14 cellular contexts compared by ENCODE assay signal in the genomic region with DNA sequence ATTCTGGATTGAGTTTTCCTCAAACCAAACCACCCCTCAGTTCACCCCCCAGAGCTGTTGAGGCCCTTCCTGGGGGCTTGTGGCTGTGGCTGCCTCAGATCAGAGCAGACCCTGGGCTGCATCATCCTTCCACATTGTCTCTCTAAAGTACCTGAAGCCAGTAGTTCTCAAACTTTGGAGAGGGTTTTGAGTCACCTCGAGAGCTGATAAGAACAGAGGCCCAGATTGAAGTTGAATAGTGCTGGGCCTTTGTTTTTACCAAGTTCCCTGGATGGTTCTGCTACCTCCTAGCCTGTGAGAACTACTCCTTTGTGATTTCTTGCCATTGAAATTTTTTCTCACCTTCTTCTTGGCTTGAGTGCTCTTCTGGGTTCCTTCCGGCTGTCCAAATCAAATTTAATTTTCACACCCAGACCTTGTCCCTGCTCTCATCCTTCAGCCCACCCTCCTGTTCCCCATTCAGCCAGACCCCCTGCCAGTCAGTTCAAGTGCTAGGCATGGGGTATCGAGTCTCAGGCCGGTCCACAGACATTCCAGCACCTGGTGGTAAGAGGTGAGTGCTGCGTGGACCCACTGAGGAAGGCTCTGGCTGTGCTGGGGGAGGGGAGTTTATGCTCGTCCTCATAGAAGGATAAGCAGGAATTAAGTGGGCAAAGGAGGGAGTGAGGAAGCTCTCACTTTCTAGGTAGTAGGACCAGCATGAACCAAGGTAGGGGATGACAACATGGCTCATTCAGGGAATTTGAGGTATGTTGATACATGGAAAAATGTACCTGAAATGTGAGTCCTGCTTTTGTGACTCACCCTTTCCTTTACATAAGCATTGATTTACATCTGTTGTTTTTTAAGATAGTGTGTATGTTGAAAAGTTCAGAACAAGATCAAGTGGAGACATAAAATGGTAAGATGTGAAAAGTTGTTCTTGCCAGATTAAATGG.
DNase-seq lines count a peak whose midpoint lies in the region; ATAC-seq and TF ChIP-seq lines count a peak whose summit lies in the region.
"Had no signal": no experiment of that assay in that cellular context is flagged by ENCODE, and none has a peak within 500 bp of the region (broad histone marks: within the 10 kb centered on the region; RNA-seq: fewer than 3 reads in every experiment).

No MANE protein-coding gene starts in this region.

- DNase-seq in activated CD4-positive, alpha-beta T cell treated with anti-CD3 and anti-CD28 coated beads, Interleukin-2, amount 10 ng/mL, durations not matched to agents 24 days and 14 days = no peak
- no peak for DNase-seq in activated CD4-positive, alpha-beta T cell treated with anti-CD3 and anti-CD28 coated beads for 4 hours
- DNase-seq in WTC11 (ENCODE audit: low spot score) (no peak), fibroblast of pulmonary artery (ENCODE audit: low read depth) (peak; percentile 24), NCI-H524 (lab: John Stamatoyannopoulos, UW) (no peak), nucleus accumbens (lab: John Stamatoyannopoulos, UW) (no peak)
- DNase-seq in stimulated activated naive B cell treated with anti-CD40 and anti-IgM and Interleukin-4, amounts not matched to agents 10 μg/mL and 1 μg/mL and 100 μg/mL, for 72 hours = no peak
- no peak for DNase-seq in stimulated activated CD4-positive, alpha-beta T cell treated with anti-CD3 and anti-CD28 coated beads, Interleukin-4, amount 100 ng/mL, for 1 hour
- DNase-seq: activated effector memory CD4-positive, alpha-beta T cell treated with Interleukin-2 at 50 U/mL for 16 hours; effector memory CD8-positive, alpha-beta T cell; GDM1; naive thymus-derived CD8-positive, alpha-beta T cell; NCI-H69; stimulated activated CD4-positive, alpha-beta T cell treated with anti-CD3 and anti-CD28 coated beads, Interleukin-1b, Interleukin-23, amount 100 ng/mL, for 48 hours had no signal

- peaks cover 57% of the 10 kb centered on the region for H3K4me1 Mint-ChIP-seq in activated CD4-positive, alpha-beta T cell treated with anti-CD3 and anti-CD28 coated beads, Interleukin-2, amount 10 ng/mL, durations not matched to agents 24 days and 14 days
- peaks cover 37% of the 10 kb centered on the region for H3K4me1 Mint-ChIP-seq in WTC11
- peaks cover 35 to 59% of the 10 kb centered on the region in 2 donors for H3K4me1 Mint-ChIP-seq in stimulated activated naive B cell treated with anti-CD40 and anti-IgM and Interleukin-4, amounts not matched to agents 10 μg/mL and 1 μg/mL and 100 μg/mL, for 72 hours

- no peak overlapping the region for H3K4me3 ChIP-seq in fibroblast of pulmonary artery (replicated peaks; ENCODE audit: low read depth, low read length)

- peaks cover 25% of the 10 kb centered on the region for H3K36me3 Mint-ChIP-seq in activated CD4-positive, alpha-beta T cell treated with anti-CD3 and anti-CD28 coated beads, Interleukin-2, amount 10 ng/mL, durations not matched to agents 24 days and 14 days (ENCODE audit: low read depth)
- no peaks in the 10 kb centered on the region for H3K36me3 Mint-ChIP-seq in WTC11
- peaks cover 2 to 7% of the 10 kb centered on the region in 2 donors for H3K36me3 Mint-ChIP-seq in stimulated activated naive B cell treated with anti-CD40 and anti-IgM and Interleukin-4, amounts not matched to agents 10 μg/mL and 1 μg/mL and 100 μg/mL, for 72 hours
- H3K36me3 Mint-ChIP-seq: naive thymus-derived CD8-positive, alpha-beta T cell had no signal

- POLR2A ChIA-PET in WTC11 (lab: Charles Lee) = no interaction called here

- ATAC-seq in WTC11 = peak; percentile 75
- ATAC-seq in stimulated activated naive B cell treated with anti-CD40 and anti-IgM and Interleukin-4, amounts not matched to agents 10 μg/mL and 1 μg/mL and 100 μg/mL, for 72 hours (replicated peaks) = no peak
- ATAC-seq: effector memory CD8-positive, alpha-beta T cell; naive thymus-derived CD8-positive, alpha-beta T cell had no signal

- intact Hi-C loops in activated CD4-positive, alpha-beta T cell treated with anti-CD3 and anti-CD28 coated beads, Interleukin-2, amount 10 ng/mL, durations not matched to agents 24 days and 14 days (cut with micrococcal nuclease) = loop anchor here (1.0 to 2.0 kb wide), 3 partner anchors 12 to 42 kb away; no protein-coding TSS in a partner anchor

- TF ChIP-seq CTCF in WTC11 (IDR thresholded peaks at IDR 0.05) = no peak
- TF ChIP-seq CTCF in fibroblast of pulmonary artery (IDR thresholded peaks at IDR 0.05; ENCODE audit: low read length, missing control alignments) = no peak

- peak overlapping the region; percentile 62 for H3K4me3 Mint-ChIP-seq in activated CD4-positive, alpha-beta T cell treated with anti-CD3 and anti-CD28 coated beads, Interleukin-2, amount 10 ng/mL, durations not matched to agents 24 days and 14 days
- no peak overlapping the region for H3K4me3 Mint-ChIP-seq in WTC11
- H3K4me3 Mint-ChIP-seq in stimulated activated naive B cell treated with anti-CD40 and anti-IgM and Interleukin-4, amounts not matched to agents 10 μg/mL and 1 μg/mL and 100 μg/mL, for 72 hours = no peak overlapping the region
- H3K4me3 Mint-ChIP-seq: effector memory CD8-positive, alpha-beta T cell; naive thymus-derived CD8-positive, alpha-beta T cell had no signal

- CTCF ChIA-PET in WTC11 (lab: Charles Lee) = interaction anchor here (1.3 to 2.9 kb wide), 2 partner anchors 11 to 12 kb away, joined by 5 to 10 read pairs; no protein-coding TSS in a partner anchor

- peak overlapping the region; percentile 93 for H3K27ac Mint-ChIP-seq in activated CD4-positive, alpha-beta T cell treated with anti-CD3 and anti-CD28 coated beads, Interleukin-2, amount 10 ng/mL, durations not matched to agents 24 days and 14 days
- peak overlapping the region; percentile 83 for H3K27ac Mint-ChIP-seq in WTC11
- peak overlapping the region; percentile 77 for H3K27ac Mint-ChIP-seq in stimulated activated naive B cell treated with anti-CD40 and anti-IgM and Interleukin-4, amounts not matched to agents 10 μg/mL and 1 μg/mL and 100 μg/mL, for 72 hours

- no peaks in the 10 kb centered on the region for H3K27me3 Mint-ChIP-seq in activated CD4-positive, alpha-beta T cell treated with anti-CD3 and anti-CD28 coated beads, Interleukin-2, amount 10 ng/mL, durations not matched to agents 24 days and 14 days
- H3K27me3 Mint-ChIP-seq in WTC11 (ENCODE audit: low read depth) = no peaks in the 10 kb centered on the region
- H3K27me3 Mint-ChIP-seq in stimulated activated naive B cell treated with anti-CD40 and anti-IgM and Interleukin-4, amounts not matched to agents 10 μg/mL and 1 μg/mL and 100 μg/mL, for 72 hours = no peaks in the 10 kb centered on the region
- H3K27me3 Mint-ChIP-seq: effector memory CD8-positive, alpha-beta T cell had no signal

- H3K9me3 Mint-ChIP-seq in activated CD4-positive, alpha-beta T cell treated with anti-CD3 and anti-CD28 coated beads, Interleukin-2, amount 10 ng/mL, durations not matched to agents 24 days and 14 days = no peaks in the 10 kb centered on the region
- H3K9me3 Mint-ChIP-seq in WTC11 = no peaks in the 10 kb centered on the region
- no peaks in the 10 kb centered on the region for H3K9me3 Mint-ChIP-seq in stimulated activated naive B cell treated with anti-CD40 and anti-IgM and Interleukin-4, amounts not matched to agents 10 μg/mL and 1 μg/mL and 100 μg/mL, for 72 hours
- H3K9me3 Mint-ChIP-seq: effector memory CD8-positive, alpha-beta T cell; naive thymus-derived CD8-positive, alpha-beta T cell had no signal

TF ChIP-seq in WTC11, 78 proteins besides CTCF, POLR2A, EP300 and RAD21:
- TF ChIP-seq ZNF423 (CRISPR knock-in tag; IDR thresholded peaks at IDR 0.05) = peak; percentile 24; the same call in 1 of the 2 replicates
- TF ChIP-seq, protein P1, sequence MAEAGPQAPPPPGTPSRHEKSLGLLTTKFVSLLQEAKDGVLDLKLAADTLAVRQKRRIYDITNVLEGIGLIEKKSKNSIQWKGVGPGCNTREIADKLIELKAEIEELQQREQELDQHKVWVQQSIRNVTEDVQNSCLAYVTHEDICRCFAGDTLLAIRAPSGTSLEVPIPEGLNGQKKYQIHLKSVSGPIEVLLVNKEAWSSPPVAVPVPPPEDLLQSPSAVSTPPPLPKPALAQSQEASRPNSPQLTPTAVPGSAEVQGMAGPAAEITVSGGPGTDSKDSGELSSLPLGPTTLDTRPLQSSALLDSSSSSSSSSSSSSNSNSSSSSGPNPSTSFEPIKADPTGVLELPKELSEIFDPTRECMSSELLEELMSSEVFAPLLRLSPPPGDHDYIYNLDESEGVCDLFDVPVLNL (CRISPR knock-in tag; IDR thresholded peaks at IDR 0.05; ENCODE audit: borderline replicate concordance, low read depth) = no peak
